In the genomic region with DNA sequence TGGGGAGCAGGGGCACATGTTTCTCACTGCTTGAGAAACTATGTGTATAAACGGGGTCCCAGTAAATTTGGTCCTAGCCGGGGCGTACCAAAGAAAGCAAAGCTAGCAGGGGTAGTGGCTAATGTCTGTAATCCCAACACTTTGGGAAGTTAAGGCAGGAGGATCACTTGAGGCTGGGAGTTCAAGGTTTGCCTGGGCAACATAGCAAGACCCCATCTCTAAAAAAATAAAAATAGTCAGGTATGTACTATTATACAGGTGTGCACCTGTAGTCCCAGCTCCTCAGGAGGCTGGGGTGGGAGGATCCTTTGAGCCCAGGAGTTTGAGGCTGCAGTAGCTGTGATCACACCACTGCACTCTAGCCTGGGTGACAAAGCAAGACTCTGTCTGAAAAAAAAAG, we compare ENCODE assay signal across 11 cellular contexts.
DNase-seq lines count a peak whose midpoint lies in the region; ATAC-seq and TF ChIP-seq lines count a peak whose summit lies in the region.
"Had no signal": no experiment of that assay in that cellular context is flagged by ENCODE, and none has a peak within 500 bp of the region (broad histone marks: within the 10 kb centered on the region; RNA-seq: fewer than 3 reads in every experiment).

No MANE protein-coding gene starts in this region.

- peaks cover 14% of the 10 kb centered on the region; the same call in 1 of the 2 replicates for H3K36me3 ChIP-seq in PC-3 (ENCODE audit: low read depth, low read length)
- peaks cover 18% of the 10 kb centered on the region for H3K36me3 ChIP-seq in mesodermal cell (ENCODE audit: control insufficient read depth, insufficient read depth, low read length)

- TF ChIP-seq CTCF in PC-3 (conservative IDR thresholded peaks at IDR 0.05; ENCODE audit: low read depth, low read length) (no peak), chondrocyte (IDR thresholded peaks at IDR 0.05) (no peak), type B pancreatic cell (conservative IDR thresholded peaks at IDR 0.05) (no peak)

- no peak for DNase-seq in PC-3
- no peak for DNase-seq in chondrocyte (ENCODE audit: low spot score)
- no peak for DNase-seq in type B pancreatic cell (ENCODE audit: extremely low spot score, unreplicated experiment)
- DNase-seq in A172 (ENCODE audit: low spot score) = no peak
- DNase-seq in HK-2 (ENCODE audit: unreplicated experiment) = no peak
- no peak for DNase-seq in activated CD4-positive, alpha-beta T cell treated with anti-CD3 and anti-CD28 coated beads, Interleukin-2, amount 50 U/mL, for 48 hours
- DNase-seq: activated CD4-positive, alpha-beta T cell treated with anti-CD3 and anti-CD28 coated beads, Interleukin-2, amount 50 U/mL, for 1 hour; activated T-cell treated with anti-CD3 and anti-CD28 coated beads, Interleukin-2, amount 50 U/mL, for 4 hours; NCI-H1930 had no signal

- no peak overlapping the region for H2AFZ ChIP-seq in PC-3 (ENCODE audit: low read length)

- intact Hi-C loops in PC-3 (cut with micrococcal nuclease) = loop anchor here (5.0 to 10.0 kb wide), 2 partner anchors 386 to 639 kb away; a partner anchor contains a TSS

- H3K4me1 ChIP-seq in PC-3 (ENCODE audit: insufficient read depth, low read length) (peaks cover 47% of the 10 kb centered on the region), mesodermal cell (ENCODE audit: control insufficient read depth, insufficient read depth, low read length, poor library complexity, severe bottlenecking) (peaks cover 46% of the 10 kb centered on the region)

- CTCF ChIA-PET in PC-3 (lab: Charles Lee) = interaction anchor here (1.5 to 1.8 kb wide), 2 partner anchors 16 to 129 kb away, joined by 25 to 26 read pairs; no protein-coding TSS in a partner anchor

- ATAC-seq in PC-3 = no peak
- ATAC-seq: activated T-cell treated with anti-CD3 and anti-CD28 coated beads, Interleukin-2, amount 50 U/mL, for 4 hours had no signal

- no TSS peak for BruUV-seq in PC-3 (replicated peaks; lab: Mats Ljungman, UMichigan)

- peak overlapping the region; percentile 47 for H3K4me3 ChIP-seq in PC-3 (ENCODE audit: low read length)
- H3K4me3 ChIP-seq in mesodermal cell (ENCODE audit: extremely low read depth, insufficient read depth, low read length, poor library complexity, severe bottlenecking) = no peak overlapping the region
- H3K4me3 ChIP-seq: adrenal gland had no signal

- no peaks in the 10 kb centered on the region for H3K9me3 ChIP-seq in PC-3 (ENCODE audit: low read length)
- H3K9me3 ChIP-seq in mesodermal cell (ENCODE audit: control insufficient read depth, low read length) = no peaks in the 10 kb centered on the region
- H3K9me3 ChIP-seq: adrenal gland had no signal

- H3K4me1 Mint-ChIP-seq in chondrocyte (ENCODE audit: low read depth) (peaks cover 87% of the 10 kb centered on the region), type B pancreatic cell (ENCODE audit: unreplicated experiment) (peaks cover 16% of the 10 kb centered on the region)

- POLR2A ChIA-PET in PC-3 (lab: Charles Lee; ENCODE audit: unreplicated experiment) = interaction anchor here (0.6 kb wide), 1 partner anchor 129 kb away, joined by 3 read pairs; no protein-coding TSS in a partner anchor

- peak overlapping the region; percentile 73 for H3K9ac ChIP-seq in PC-3 (ENCODE audit: low read length)

- peak overlapping the region; percentile 2 for H3K4me3 Mint-ChIP-seq in chondrocyte (ENCODE audit: unreplicated experiment)
- H3K4me3 Mint-ChIP-seq in type B pancreatic cell = no peak overlapping the region
- H3K4me3 Mint-ChIP-seq: activated T-cell treated with anti-CD3 and anti-CD28 coated beads, Interleukin-2, amount 50 U/mL, for 4 hours had no signal

- H3K9me2 ChIP-seq in PC-3 (replicated peaks; ENCODE audit: low read length) = no peaks in the 10 kb centered on the region

- peak overlapping the region; percentile 78 for H3K4me2 ChIP-seq in PC-3 (ENCODE audit: low read length)

- H3K9me3 Mint-ChIP-seq in chondrocyte (ENCODE audit: low read depth) = peaks cover 4% of the 10 kb centered on the region
- H3K9me3 Mint-ChIP-seq in type B pancreatic cell = peaks cover 6% of the 10 kb centered on the region
- H3K9me3 Mint-ChIP-seq: activated T-cell treated with anti-CD3 and anti-CD28 coated beads, Interleukin-2, amount 50 U/mL, for 4 hours had no signal

- H3K79me2 ChIP-seq in PC-3 (ENCODE audit: low read length) = no peaks in the 10 kb centered on the region

- H4K20me1 ChIP-seq in PC-3 (ENCODE audit: low read length) = no peaks in the 10 kb centered on the region

- peaks cover 4% of the 10 kb centered on the region for H3F3A ChIP-seq in PC-3 (ENCODE audit: low read length, unreplicated experiment)

- peak overlapping the region; percentile 79 for H3K27ac Mint-ChIP-seq in chondrocyte (ENCODE audit: unreplicated experiment)
- peak overlapping the region; percentile 94 for H3K27ac Mint-ChIP-seq in type B pancreatic cell

- no peaks in the 10 kb centered on the region for H3K27me3 ChIP-seq in PC-3 (ENCODE audit: low read length)
- H3K27me3 ChIP-seq: adrenal gland had no signal

- WGBS in mesodermal cell (ENCODE audit: insufficient coverage in 2 of 2), 2 experiments = 69 to 75% methylated on average over 2 to 3 of the region's 3 CpGs

- peaks cover 9% of the 10 kb centered on the region for H3K36me3 Mint-ChIP-seq in chondrocyte (ENCODE audit: low read depth)
- peaks cover 28% of the 10 kb centered on the region for H3K36me3 Mint-ChIP-seq in type B pancreatic cell

- H3K27me3 Mint-ChIP-seq in chondrocyte (ENCODE audit: low read depth) (no peaks in the 10 kb centered on the region), type B pancreatic cell (no peaks in the 10 kb centered on the region)

- H3K27ac ChIP-seq in PC-3 (ENCODE audit: low read length) (peak overlapping the region; percentile 97), mesodermal cell (ENCODE audit: low read depth, low read length, severe bottlenecking) (peak overlapping the region; percentile 94)
